ENCODE assay signal across 9 cellular contexts in genomic region chr15:65287515-65287845, GRCh38. TPM values are rescaled to one million over a fixed set of nuclear protein-coding genes. Genes with fewer than 3 reads are reported as not detected.
A peak's percentile ranks its signal among the peaks of the same experiment; 100 is the strongest.
DNase-seq lines count a peak whose midpoint lies in the region; ATAC-seq and TF ChIP-seq lines count a peak whose summit lies in the region.
"Had no signal": no experiment of that assay in that cellular context is flagged by ENCODE, and none has a peak within 500 bp of the region (broad histone marks: within the 10 kb centered on the region; RNA-seq: fewer than 3 reads in every experiment).

No MANE protein-coding gene starts in this region.

- H3K9me3 Mint-ChIP-seq in activated CD4-positive, alpha-beta T cell treated with anti-CD3 and anti-CD28 coated beads, Interleukin-2, amount 10 ng/mL, durations not matched to agents 7 days and 5 days, result no peaks in the 10 kb centered on the region
- no peaks in the 10 kb centered on the region for H3K9me3 Mint-ChIP-seq in activated CD8-positive, alpha-beta T cell treated with anti-CD3 and anti-CD28 coated beads for 36 hours

- no peaks in the 10 kb centered on the region for H3K9me3 ChIP-seq in HAP-1
- H3K9me3 ChIP-seq: SJSA1 had no signal

- H3K4me3 ChIP-seq in HAP-1, result no peak overlapping the region

- H3K36me3 ChIP-seq in HAP-1 (replicated peaks), result no peaks in the 10 kb centered on the region
- H3K36me3 ChIP-seq: SJSA1 had no signal

- no peak for DNase-seq in activated CD4-positive, alpha-beta T cell treated with anti-CD3 and anti-CD28 coated beads, Interleukin-2, amount 10 ng/mL, durations not matched to agents 7 days and 5 days
- no peak for DNase-seq in activated CD4-positive, alpha-beta T cell treated with anti-CD3 and anti-CD28 coated beads for 1 hour
- no peak for DNase-seq in activated CD8-positive, alpha-beta T cell treated with anti-CD3 and anti-CD28 coated beads for 36 hours
- DNase-seq in HAP-1 (ENCODE audit: low spot score in 2 of 2) (no peak), NCI-H226 (no peak)

- POLR2A ChIA-PET in activated CD4-positive, alpha-beta T cell treated with anti-CD3 and anti-CD28 coated beads, Interleukin-2, amount 10 ng/mL, durations not matched to agents 7 days and 5 days (lab: Charles Lee), result interaction anchor here (1.4 to 3.2 kb wide), 2 partner anchors 13 to 17 kb away, joined by 6 to 23 read pairs; partner anchors contain the start of gene RNU5B-1
- POLR2A ChIA-PET in activated CD8-positive, alpha-beta T cell treated with anti-CD3 and anti-CD28 coated beads for 36 hours (lab: Charles Lee), result interaction anchor here (0.8 to 7.5 kb wide), 9 partner anchors 8 to 102 kb away, joined by 3 to 80 read pairs (median 9); partner anchors contain the start of genes CLPX, RNU5A-1 and RNU5B-1

- no peak for ATAC-seq in activated CD8-positive, alpha-beta T cell treated with anti-CD3 and anti-CD28 coated beads for 36 hours
- no peak for ATAC-seq in HG03565 (IDR thresholded peaks at IDR 0.05; ENCODE audit: unreplicated experiment)

- TF ChIP-seq CTCF in activated CD8-positive, alpha-beta T cell treated with anti-CD3 and anti-CD28 coated beads for 36 hours (IDR thresholded peaks at IDR 0.05), result no peak

- peak overlapping the region; percentile 80 for H3K4me3 Mint-ChIP-seq in activated CD4-positive, alpha-beta T cell treated with anti-CD3 and anti-CD28 coated beads, Interleukin-2, amount 10 ng/mL, durations not matched to agents 7 days and 5 days
- peak overlapping the region; percentile 87 for H3K4me3 Mint-ChIP-seq in activated CD8-positive, alpha-beta T cell treated with anti-CD3 and anti-CD28 coated beads for 36 hours

- peak overlapping the region; percentile 92 for H3K27ac ChIP-seq in layer of hippocampus (ENCODE audit: low read depth, low read length)
- peak overlapping the region; percentile 88 for H3K27ac ChIP-seq in temporal lobe (ENCODE audit: low read depth, low read length)
- H3K27ac ChIP-seq: SJSA1 had no signal

- H3K27me3 ChIP-seq in layer of hippocampus (ENCODE audit: control insufficient read depth, insufficient read depth, low read length) (no peaks in the 10 kb centered on the region), HAP-1 (ENCODE audit: low read depth) (no peaks in the 10 kb centered on the region)
- H3K27me3 ChIP-seq: SJSA1 had no signal

- intact Hi-C loops in activated CD8-positive, alpha-beta T cell treated with anti-CD3 and anti-CD28 coated beads for 36 hours (cut with micrococcal nuclease), result no loop called here

- peaks cover 20% of the 10 kb centered on the region for H3K4me1 ChIP-seq in HAP-1

- H3K4me1 Mint-ChIP-seq in activated CD4-positive, alpha-beta T cell treated with anti-CD3 and anti-CD28 coated beads, Interleukin-2, amount 10 ng/mL, durations not matched to agents 7 days and 5 days, result peaks cover 37% of the 10 kb centered on the region
- peaks cover 28% of the 10 kb centered on the region for H3K4me1 Mint-ChIP-seq in activated CD8-positive, alpha-beta T cell treated with anti-CD3 and anti-CD28 coated beads for 36 hours (ENCODE audit: low read depth)

- in situ Hi-C loops in HAP-1 (cut with MboI; ENCODE audit: low sequenced_read_pairs), result no loop called here

- peak overlapping the region; percentile 90 for H3K27ac Mint-ChIP-seq in activated CD4-positive, alpha-beta T cell treated with anti-CD3 and anti-CD28 coated beads, Interleukin-2, amount 10 ng/mL, durations not matched to agents 7 days and 5 days
- peak overlapping the region; percentile 87 for H3K27ac Mint-ChIP-seq in activated CD8-positive, alpha-beta T cell treated with anti-CD3 and anti-CD28 coated beads for 36 hours

- H3K36me3 Mint-ChIP-seq in activated CD4-positive, alpha-beta T cell treated with anti-CD3 and anti-CD28 coated beads, Interleukin-2, amount 10 ng/mL, durations not matched to agents 7 days and 5 days (ENCODE audit: low read depth), result peaks cover 9% of the 10 kb centered on the region
- H3K36me3 Mint-ChIP-seq in activated CD8-positive, alpha-beta T cell treated with anti-CD3 and anti-CD28 coated beads for 36 hours (ENCODE audit: low read depth), result peaks cover 12% of the 10 kb centered on the region

- CTCF ChIA-PET in activated CD4-positive, alpha-beta T cell treated with anti-CD3 and anti-CD28 coated beads, Interleukin-2, amount 10 ng/mL, durations not matched to agents 7 days and 5 days (lab: Charles Lee), result interaction anchor here (1.0 to 3.0 kb wide), 4 partner anchors 10 to 208 kb away, joined by 3 to 17 read pairs (median 8); partner anchors contain the start of gene RNU5B-1
- CTCF ChIA-PET in activated CD8-positive, alpha-beta T cell treated with anti-CD3 and anti-CD28 coated beads for 36 hours (lab: Charles Lee), result interaction anchor here (1.1 to 4.0 kb wide), 9 partner anchors 8 to 101 kb away, joined by 4 to 26 read pairs (median 7); partner anchors contain the start of genes RNU5A-1 and RNU5B-1

- no peaks in the 10 kb centered on the region for H3K27me3 Mint-ChIP-seq in activated CD4-positive, alpha-beta T cell treated with anti-CD3 and anti-CD28 coated beads, Interleukin-2, amount 10 ng/mL, durations not matched to agents 7 days and 5 days
- no peaks in the 10 kb centered on the region for H3K27me3 Mint-ChIP-seq in activated CD8-positive, alpha-beta T cell treated with anti-CD3 and anti-CD28 coated beads for 36 hours

RNA-seq across cellular contexts. Expression of gene PARP16, which starts 0.8 kb away (rescaled TPM):
- total RNA-seq in activated CD4-positive, alpha-beta T cell treated with anti-CD3 and anti-CD28 coated beads, Interleukin-2, amount 10 ng/mL, durations not matched to agents 7 days and 5 days, result 10 to 100 TPM; 19.0 to 21.7 TPM
- 10 to 100 TPM; 17.9 to 20.5 TPM for total RNA-seq in activated CD8-positive, alpha-beta T cell treated with anti-CD3 and anti-CD28 coated beads for 36 hours
- 6.6 TPM for total RNA-seq in temporal lobe

RNA-seq across cellular contexts. Expression of gene RNU5A-1, which starts 8.4 kb away (rescaled TPM):
- not detected for total RNA-seq in activated CD4-positive, alpha-beta T cell treated with anti-CD3 and anti-CD28 coated beads, Interleukin-2, amount 10 ng/mL, durations not matched to agents 7 days and 5 days
- total RNA-seq in activated CD8-positive, alpha-beta T cell treated with anti-CD3 and anti-CD28 coated beads for 36 hours, result not detected
- total RNA-seq in temporal lobe, result not detected
- total RNA-seq: SJSA1 had no signal

RNA-seq across cellular contexts. Expression of gene RNU5B-1, which starts 17.0 kb away (rescaled TPM):
- 10 to 100 TPM; 14.4 to 36.1 TPM for total RNA-seq in activated CD4-positive, alpha-beta T cell treated with anti-CD3 and anti-CD28 coated beads, Interleukin-2, amount 10 ng/mL, durations not matched to agents 7 days and 5 days
- not detected for total RNA-seq in activated CD8-positive, alpha-beta T cell treated with anti-CD3 and anti-CD28 coated beads for 36 hours
- under 0.01 TPM for total RNA-seq in temporal lobe
- total RNA-seq: SJSA1 had no signal

Comparison
In these comparisons a context has a peak if more than half of its experiments do, and no peak if none do; other contexts are left out.
1. RNA of gene RNU5B-1, which starts 17.0 kb away (total RNA-seq): 14.4 to 36.1 TPM in activated CD4-positive, alpha-beta T cell treated with anti-CD3 and anti-CD28 coated beads, Interleukin-2, amount 10 ng/mL, durations not matched to agents 7 days and 5 days; not detected in activated CD8-positive, alpha-beta T cell treated with anti-CD3 and anti-CD28 coated beads for 36 hours and under 0.01 TPM in temporal lobe (single experiment); every median in the first group is over 10 times any median in the second.